In the genomic region with DNA sequence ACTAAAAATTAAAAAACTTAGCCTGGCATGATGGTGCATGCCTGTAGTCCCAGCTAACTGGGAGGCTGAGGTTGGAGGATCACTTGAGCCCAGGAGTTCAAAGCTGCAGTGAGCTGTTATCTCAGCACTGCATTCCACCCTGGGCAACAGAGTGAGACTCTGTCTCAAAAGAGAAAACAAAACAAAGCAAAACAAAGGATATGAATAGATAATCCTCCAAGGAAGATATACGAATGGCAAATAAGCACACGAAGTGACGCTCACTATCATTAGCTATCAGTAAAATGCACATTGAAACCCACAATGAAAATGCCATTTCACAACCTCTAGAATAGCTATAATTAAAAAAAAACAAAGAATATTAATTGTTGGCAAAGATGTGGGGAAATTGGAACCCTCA, we compare ENCODE assay signal across 1 cellular context.
TF ChIP-seq lines count a peak whose summit lies in the region.

No MANE protein-coding gene starts in this region.

TF ChIP-seq in K562, 482 proteins besides CTCF, POLR2A, EP300 and RAD21 (continued from another document):
- TF ChIP-seq, protein P1, sequence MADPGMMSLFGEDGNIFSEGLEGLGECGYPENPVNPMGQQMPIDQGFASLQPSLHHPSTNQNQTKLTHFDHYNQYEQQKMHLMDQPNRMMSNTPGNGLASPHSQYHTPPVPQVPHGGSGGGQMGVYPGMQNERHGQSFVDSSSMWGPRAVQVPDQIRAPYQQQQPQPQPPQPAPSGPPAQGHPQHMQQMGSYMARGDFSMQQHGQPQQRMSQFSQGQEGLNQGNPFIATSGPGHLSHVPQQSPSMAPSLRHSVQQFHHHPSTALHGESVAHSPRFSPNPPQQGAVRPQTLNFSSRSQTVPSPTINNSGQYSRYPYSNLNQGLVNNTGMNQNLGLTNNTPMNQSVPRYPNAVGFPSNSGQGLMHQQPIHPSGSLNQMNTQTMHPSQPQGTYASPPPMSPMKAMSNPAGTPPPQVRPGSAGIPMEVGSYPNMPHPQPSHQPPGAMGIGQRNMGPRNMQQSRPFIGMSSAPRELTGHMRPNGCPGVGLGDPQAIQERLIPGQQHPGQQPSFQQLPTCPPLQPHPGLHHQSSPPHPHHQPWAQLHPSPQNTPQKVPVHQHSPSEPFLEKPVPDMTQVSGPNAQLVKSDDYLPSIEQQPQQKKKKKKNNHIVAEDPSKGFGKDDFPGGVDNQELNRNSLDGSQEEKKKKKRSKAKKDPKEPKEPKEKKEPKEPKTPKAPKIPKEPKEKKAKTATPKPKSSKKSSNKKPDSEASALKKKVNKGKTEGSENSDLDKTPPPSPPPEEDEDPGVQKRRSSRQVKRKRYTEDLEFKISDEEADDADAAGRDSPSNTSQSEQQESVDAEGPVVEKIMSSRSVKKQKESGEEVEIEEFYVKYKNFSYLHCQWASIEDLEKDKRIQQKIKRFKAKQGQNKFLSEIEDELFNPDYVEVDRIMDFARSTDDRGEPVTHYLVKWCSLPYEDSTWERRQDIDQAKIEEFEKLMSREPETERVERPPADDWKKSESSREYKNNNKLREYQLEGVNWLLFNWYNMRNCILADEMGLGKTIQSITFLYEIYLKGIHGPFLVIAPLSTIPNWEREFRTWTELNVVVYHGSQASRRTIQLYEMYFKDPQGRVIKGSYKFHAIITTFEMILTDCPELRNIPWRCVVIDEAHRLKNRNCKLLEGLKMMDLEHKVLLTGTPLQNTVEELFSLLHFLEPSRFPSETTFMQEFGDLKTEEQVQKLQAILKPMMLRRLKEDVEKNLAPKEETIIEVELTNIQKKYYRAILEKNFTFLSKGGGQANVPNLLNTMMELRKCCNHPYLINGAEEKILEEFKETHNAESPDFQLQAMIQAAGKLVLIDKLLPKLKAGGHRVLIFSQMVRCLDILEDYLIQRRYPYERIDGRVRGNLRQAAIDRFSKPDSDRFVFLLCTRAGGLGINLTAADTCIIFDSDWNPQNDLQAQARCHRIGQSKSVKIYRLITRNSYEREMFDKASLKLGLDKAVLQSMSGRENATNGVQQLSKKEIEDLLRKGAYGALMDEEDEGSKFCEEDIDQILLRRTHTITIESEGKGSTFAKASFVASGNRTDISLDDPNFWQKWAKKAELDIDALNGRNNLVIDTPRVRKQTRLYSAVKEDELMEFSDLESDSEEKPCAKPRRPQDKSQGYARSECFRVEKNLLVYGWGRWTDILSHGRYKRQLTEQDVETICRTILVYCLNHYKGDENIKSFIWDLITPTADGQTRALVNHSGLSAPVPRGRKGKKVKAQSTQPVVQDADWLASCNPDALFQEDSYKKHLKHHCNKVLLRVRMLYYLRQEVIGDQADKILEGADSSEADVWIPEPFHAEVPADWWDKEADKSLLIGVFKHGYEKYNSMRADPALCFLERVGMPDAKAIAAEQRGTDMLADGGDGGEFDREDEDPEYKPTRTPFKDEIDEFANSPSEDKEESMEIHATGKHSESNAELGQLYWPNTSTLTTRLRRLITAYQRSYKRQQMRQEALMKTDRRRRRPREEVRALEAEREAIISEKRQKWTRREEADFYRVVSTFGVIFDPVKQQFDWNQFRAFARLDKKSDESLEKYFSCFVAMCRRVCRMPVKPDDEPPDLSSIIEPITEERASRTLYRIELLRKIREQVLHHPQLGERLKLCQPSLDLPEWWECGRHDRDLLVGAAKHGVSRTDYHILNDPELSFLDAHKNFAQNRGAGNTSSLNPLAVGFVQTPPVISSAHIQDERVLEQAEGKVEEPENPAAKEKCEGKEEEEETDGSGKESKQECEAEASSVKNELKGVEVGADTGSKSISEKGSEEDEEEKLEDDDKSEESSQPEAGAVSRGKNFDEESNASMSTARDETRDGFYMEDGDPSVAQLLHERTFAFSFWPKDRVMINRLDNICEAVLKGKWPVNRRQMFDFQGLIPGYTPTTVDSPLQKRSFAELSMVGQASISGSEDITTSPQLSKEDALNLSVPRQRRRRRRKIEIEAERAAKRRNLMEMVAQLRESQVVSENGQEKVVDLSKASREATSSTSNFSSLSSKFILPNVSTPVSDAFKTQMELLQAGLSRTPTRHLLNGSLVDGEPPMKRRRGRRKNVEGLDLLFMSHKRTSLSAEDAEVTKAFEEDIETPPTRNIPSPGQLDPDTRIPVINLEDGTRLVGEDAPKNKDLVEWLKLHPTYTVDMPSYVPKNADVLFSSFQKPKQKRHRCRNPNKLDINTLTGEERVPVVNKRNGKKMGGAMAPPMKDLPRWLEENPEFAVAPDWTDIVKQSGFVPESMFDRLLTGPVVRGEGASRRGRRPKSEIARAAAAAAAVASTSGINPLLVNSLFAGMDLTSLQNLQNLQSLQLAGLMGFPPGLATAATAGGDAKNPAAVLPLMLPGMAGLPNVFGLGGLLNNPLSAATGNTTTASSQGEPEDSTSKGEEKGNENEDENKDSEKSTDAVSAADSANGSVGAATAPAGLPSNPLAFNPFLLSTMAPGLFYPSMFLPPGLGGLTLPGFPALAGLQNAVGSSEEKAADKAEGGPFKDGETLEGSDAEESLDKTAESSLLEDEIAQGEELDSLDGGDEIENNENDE (IDR thresholded peaks at IDR 0.05; ENCODE audit: low read depth, low read length): no peak
- no peak for TF ChIP-seq NUFIP1 (IDR thresholded peaks at IDR 0.05; ENCODE audit: partially characterized antibody)
- peak; percentile 66 for TF ChIP-seq CBFA2T2 (conservative IDR thresholded peaks at IDR 0.05)
- 0 out of 2 replicates have a peak, but pooled peaks have one; percentile 20 for TF ChIP-seq NFRKB (IDR thresholded peaks at IDR 0.05; ENCODE audit: low read depth)
- no peak for TF ChIP-seq ZNF766 (CRISPR knock-in tag; conservative IDR thresholded peaks at IDR 0.05)
- TF ChIP-seq TAL1 (IDR thresholded peaks at IDR 0.05): peak; percentile 72
- TF ChIP-seq MAFG (tag; conservative IDR thresholded peaks at IDR 0.05): no peak
- TF ChIP-seq ZKSCAN3 (CRISPR knock-in tag; IDR thresholded peaks at IDR 0.05): no peak
- no peak for TF ChIP-seq PML (IDR thresholded peaks at IDR 0.05; ENCODE audit: low read length)
- no peak for TF ChIP-seq TCF7 (IDR thresholded peaks at IDR 0.05; ENCODE audit: borderline replicate concordance)
- TF ChIP-seq SRF (CRISPR knock-in tag; IDR thresholded peaks at IDR 0.05): no peak
- peak; percentile 47 for TF ChIP-seq TEAD4 (IDR thresholded peaks at IDR 0.05; ENCODE audit: low read length)
- no peak for TF ChIP-seq TEAD4 (CRISPR knock-in tag; IDR thresholded peaks at IDR 0.05; ENCODE audit: borderline replicate concordance)
- TF ChIP-seq FOSL1 (tag; conservative IDR thresholded peaks at IDR 0.05): 0 out of 2 replicates have a peak, but pooled peaks have one; percentile 15
- TF ChIP-seq DMBX1 (CRISPR knock-in tag; IDR thresholded peaks at IDR 0.05; ENCODE audit: borderline replicate concordance): no peak
- TF ChIP-seq, protein P2, sequence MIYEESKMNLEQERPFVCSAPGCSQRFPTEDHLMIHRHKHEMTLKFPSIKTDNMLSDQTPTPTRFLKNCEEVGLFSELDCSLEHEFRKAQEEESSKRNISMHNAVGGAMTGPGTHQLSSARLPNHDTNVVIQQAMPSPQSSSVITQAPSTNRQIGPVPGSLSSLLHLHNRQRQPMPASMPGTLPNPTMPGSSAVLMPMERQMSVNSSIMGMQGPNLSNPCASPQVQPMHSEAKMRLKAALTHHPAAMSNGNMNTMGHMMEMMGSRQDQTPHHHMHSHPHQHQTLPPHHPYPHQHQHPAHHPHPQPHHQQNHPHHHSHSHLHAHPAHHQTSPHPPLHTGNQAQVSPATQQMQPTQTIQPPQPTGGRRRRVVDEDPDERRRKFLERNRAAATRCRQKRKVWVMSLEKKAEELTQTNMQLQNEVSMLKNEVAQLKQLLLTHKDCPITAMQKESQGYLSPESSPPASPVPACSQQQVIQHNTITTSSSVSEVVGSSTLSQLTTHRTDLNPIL (CRISPR knock-in tag; IDR thresholded peaks at IDR 0.05): no peak
- no peak for TF ChIP-seq KHSRP (IDR thresholded peaks at IDR 0.05)
- no peak for TF ChIP-seq SIN3A (IDR thresholded peaks at IDR 0.05; ENCODE audit: borderline replicate concordance in 2 of 2, control insufficient read depth in 1 of 2, low read depth in 2 of 2, low read length in 2 of 2)
